In genomic region chr7:118109607-118110006, GRCh38 we compare ENCODE assay signal across 21 cellular contexts.
A peak's percentile ranks its signal among the peaks of the same experiment; 100 is the strongest.
DNase-seq lines count a peak whose midpoint lies in the region; ATAC-seq, FAIRE-seq and TF ChIP-seq lines count a peak whose summit lies in the region.
"Had no signal": no experiment of that assay in that cellular context is flagged by ENCODE, and none has a peak within 500 bp of the region (broad histone marks: within the 10 kb centered on the region; RNA-seq: fewer than 3 reads in every experiment).

No MANE protein-coding gene starts in this region.

- no peaks in the 10 kb centered on the region for H3K27me3 ChIP-seq in body of pancreas
- no peaks in the 10 kb centered on the region for H3K27me3 ChIP-seq in small intestine (ENCODE audit: control insufficient read depth in 2 of 2, insufficient read depth in 2 of 2, low read length in 2 of 2)
- H3K27me3 ChIP-seq in tibial nerve, result no peaks in the 10 kb centered on the region
- H3K27me3 ChIP-seq: esophagus squamous epithelium, ovary, SJCRH30, tibial artery had no signal

- H3K9me3 ChIP-seq in body of pancreas, result peaks cover 0 to 6% (median 0%) of the 10 kb centered on the region in 3 donors
- H3K9me3 ChIP-seq in small intestine (ENCODE audit: control insufficient read depth, low read depth), result no peaks in the 10 kb centered on the region
- no peaks in the 10 kb centered on the region for H3K9me3 ChIP-seq in tibial nerve
- no peaks in the 10 kb centered on the region for H3K9me3 ChIP-seq in kidney (ENCODE audit: control insufficient read depth in 1 of 2, low read length in 2 of 2)
- H3K9me3 ChIP-seq: esophagus squamous epithelium, ovary, SJCRH30, tibial artery had no signal

- TF ChIP-seq EP300 in tibial nerve (IDR thresholded peaks at IDR 0.05), result no peak

- no peak for FAIRE-seq in small intestine (lab: Jason Lieb, UNC)
- FAIRE-seq in kidney (lab: Jason Lieb, UNC), result no peak
- FAIRE-seq: GM19239, keratinocyte had no signal

- peak; percentile 77 for ATAC-seq in body of pancreas

- intact Hi-C loops in body of pancreas (cut with DNase I) (no loop called here), kidney (cut with DNase I) (no loop called here)

- no peak overlapping the region for H3K9ac ChIP-seq in kidney (ENCODE audit: low read length in 2 of 2)

- H3K36me3 ChIP-seq in body of pancreas (replicated peaks in 1 of 2; ENCODE audit: insufficient read depth in 1 of 2, low read depth in 2 of 2) (no peaks in the 10 kb centered on the region), small intestine (ENCODE audit: control insufficient read depth in 2 of 2, insufficient read depth in 2 of 2, low read length in 2 of 2) (no peaks in the 10 kb centered on the region), tibial nerve (no peaks in the 10 kb centered on the region), kidney (ENCODE audit: control insufficient read depth in 1 of 2, insufficient read depth in 2 of 2, low read length in 2 of 2) (no peaks in the 10 kb centered on the region)
- H3K36me3 ChIP-seq: esophagus squamous epithelium, ovary, SJCRH30, tibial artery had no signal

- no peaks in the 10 kb centered on the region for H3K4me1 ChIP-seq in body of pancreas
- no peaks in the 10 kb centered on the region for H3K4me1 ChIP-seq in small intestine (ENCODE audit: control insufficient read depth in 2 of 2, insufficient read depth in 1 of 2, low read depth in 1 of 2, low read length in 1 of 2)
- H3K4me1 ChIP-seq in tibial nerve, result peaks cover 0 to 3% (median 0%) of the 10 kb centered on the region in 4 donors
- H3K4me1 ChIP-seq in kidney (ENCODE audit: control insufficient read depth in 1 of 2, insufficient read depth in 1 of 2, low read depth in 1 of 2, low read length in 2 of 2), result no peaks in the 10 kb centered on the region
- H3K4me1 ChIP-seq: SJCRH30, tibial artery had no signal

- no peak overlapping the region for H3K27ac ChIP-seq in body of pancreas
- H3K27ac ChIP-seq in small intestine (ENCODE audit: low read depth in 1 of 2, low read length in 1 of 2), result no peak overlapping the region
- H3K27ac ChIP-seq in tibial nerve, result no peak overlapping the region
- H3K27ac ChIP-seq in kidney (ENCODE audit: low read depth in 2 of 2, low read length in 2 of 2), result no peak overlapping the region
- H3K27ac ChIP-seq: esophagus squamous epithelium, ovary, SJCRH30, skin epidermis, tibial artery had no signal

- no peak overlapping the region for H3K4me3 ChIP-seq in body of pancreas
- no peak overlapping the region for H3K4me3 ChIP-seq in small intestine (ENCODE audit: low read depth in 1 of 2, low read length in 2 of 2)
- H3K4me3 ChIP-seq in tibial nerve, result no peak overlapping the region
- no peak overlapping the region for H3K4me3 ChIP-seq in kidney (ENCODE audit: low read length in 2 of 2)
- H3K4me3 ChIP-seq: esophagus squamous epithelium, ovary, SJCRH30, skin epidermis, tibial artery had no signal

- DNase-seq in NCI-H146 (lab: John Stamatoyannopoulos, UW) (peak; percentile 1), NCI-H146 treated with DMSO at 0.1 percent for 48 hours (lab: John Stamatoyannopoulos, UW; ENCODE audit: unreplicated experiment) (no peak), NCI-H748 (lab: John Stamatoyannopoulos, UW; ENCODE audit: unreplicated experiment) (peak; percentile 87), body of pancreas (peak in 2 of 4 donors; percentile 22 to 63), small intestine (peak; percentile 5), tibial nerve (ENCODE audit: low spot score in 2 of 2) (no peak), 8988T (no peak), kidney (no peak)
- DNase-seq: activated CD4-positive, alpha-beta T cell treated with anti-CD3 and anti-CD28 coated beads for 1 hour; activated naive CD4-positive, alpha-beta T cell treated with anti-CD3 and anti-CD28 coated beads for 36 hours; CD4-positive, CD25-positive, alpha-beta regulatory T cell; esophagus squamous epithelium; GDM1; KBM-7; NCI-H1694 treated with DMSO at 0.1 percent for 48 hours; ovary; SJCRH30; tibial artery had no signal

- WGBS in body of pancreas, 2 donors, result 33 to 36% methylated on average over 2 of the region's 2 CpGs
- 49 to 72% (median 56%) methylated on average over 2 of the region's 2 CpGs for WGBS in small intestine, 3 donors
- 91 to 92% methylated on average over 2 of the region's 2 CpGs for WGBS in tibial nerve, 2 donors

- TF ChIP-seq POLR2A in body of pancreas (IDR thresholded peaks at IDR 0.05), result no peak
- no peak for TF ChIP-seq POLR2A in tibial nerve (IDR thresholded peaks at IDR 0.05)

- TF ChIP-seq CTCF in body of pancreas (IDR thresholded peaks at IDR 0.05) (no peak), tibial nerve (IDR thresholded peaks at IDR 0.05) (no peak), kidney (IDR thresholded peaks at IDR 0.05; ENCODE audit: borderline replicate concordance, extremely low read depth, insufficient read depth) (no peak)

Comparison
In these comparisons a context has a peak if more than half of its experiments do, and no peak if none do; other contexts are left out.
1. DNase-seq: peak in NCI-H146 (single experiment), NCI-H748 (single experiment) and small intestine (single experiment); none in NCI-H146 treated with DMSO at 0.1 percent for 48 hours (single experiment), tibial nerve (0 of 2), 8988T (single experiment) and kidney (single experiment).